ENCODE assay signal across 32 cellular contexts in genomic region chr9:130407916-130408659, GRCh38.
"Had no signal": no experiment of that assay in that cellular context is flagged by ENCODE, and none has a peak within 500 bp of the region (broad histone marks: within the 10 kb centered on the region; RNA-seq: fewer than 3 reads in every experiment).

No MANE protein-coding gene starts in this region.

- H3K27me3 ChIP-seq: MG63, SJSA1 had no signal

- ATAC-seq: activated CD8-positive, alpha-beta T cell treated with anti-CD3 and anti-CD28 coated beads for 36 hours; activated T-cell treated with anti-CD3 and anti-CD28 coated beads, Interleukin-2, amount 50 U/mL, for 72 hours; activated T-helper 17 cell treated with anti-CD3 and anti-CD28 coated beads, Interleukin-2, amount 50 U/mL, for 72 hours; Panc1 had no signal

- H3K4me1 Mint-ChIP-seq: activated CD4-positive, alpha-beta T cell treated with anti-CD3 and anti-CD28 coated beads, Interleukin-2, amount 10 ng/mL, durations not matched to agents 24 days and 14 days; activated naive CD8-positive, alpha-beta T cell treated with anti-CD3 and anti-CD28 coated beads for 36 hours; activated T-helper 17 cell treated with anti-CD3 and anti-CD28 coated beads, Interleukin-2, amount 50 U/mL, for 72 hours had no signal

- H3K9me3 Mint-ChIP-seq: activated CD4-positive, alpha-beta T cell treated with anti-CD3 and anti-CD28 coated beads, Interleukin-2, amount 10 ng/mL, durations not matched to agents 24 days and 14 days; activated CD8-positive, alpha-beta T cell treated with anti-CD3 and anti-CD28 coated beads for 36 hours; activated naive CD8-positive, alpha-beta T cell treated with anti-CD3 and anti-CD28 coated beads for 36 hours; activated T-cell treated with anti-CD3 and anti-CD28 coated beads, Interleukin-2, amount 50 U/mL, for 72 hours; activated T-helper 17 cell treated with anti-CD3 and anti-CD28 coated beads, Interleukin-2, amount 50 U/mL, for 72 hours; T-helper 1 cell treated with Interleukin-12 subunit alpha and Interleukin-12 subunit beta and Interleukin-4 antibody, amounts not matched to agents 30 μg/mL and 1 μg/mL, for 36 hours; T-helper 2 cell treated with Interferon-gamma antibody and Interleukin-4, amounts not matched to agents 5 μg/mL and 100 μg/mL, for 36 hours had no signal

- H3K36me3 ChIP-seq: MG63, SJSA1 had no signal

- H3K9ac ChIP-seq: SK-N-SH had no signal

- H3K4me3 ChIP-seq: MG63, SJSA1 had no signal

- FAIRE-seq: TTC549 had no signal

- H3K27me3 Mint-ChIP-seq: activated CD8-positive, alpha-beta T cell treated with anti-CD3 and anti-CD28 coated beads for 36 hours; activated naive CD8-positive, alpha-beta T cell treated with anti-CD3 and anti-CD28 coated beads for 36 hours had no signal

- H3K4me2 ChIP-seq: SK-N-SH had no signal

- H3K36me3 Mint-ChIP-seq: activated naive CD8-positive, alpha-beta T cell treated with anti-CD3 and anti-CD28 coated beads for 36 hours had no signal

- H3K9me3 ChIP-seq: MG63, SK-N-SH had no signal

- H3K9me2 ChIP-seq: SK-N-SH had no signal

- H3K27ac Mint-ChIP-seq: activated CD4-positive, alpha-beta T cell treated with anti-CD3 and anti-CD28 coated beads, Interleukin-2, amount 10 ng/mL, durations not matched to agents 24 days and 14 days; activated CD8-positive, alpha-beta T cell treated with anti-CD3 and anti-CD28 coated beads for 36 hours; activated naive CD8-positive, alpha-beta T cell treated with anti-CD3 and anti-CD28 coated beads for 36 hours; activated T-cell treated with anti-CD3 and anti-CD28 coated beads, Interleukin-2, amount 50 U/mL, for 72 hours; activated T-helper 17 cell treated with anti-CD3 and anti-CD28 coated beads, Interleukin-2, amount 50 U/mL, for 72 hours; T-helper 1 cell treated with Interleukin-12 subunit alpha and Interleukin-12 subunit beta and Interleukin-4 antibody, amounts not matched to agents 30 μg/mL and 1 μg/mL, for 36 hours; T-helper 2 cell treated with Interferon-gamma antibody and Interleukin-4, amounts not matched to agents 5 μg/mL and 100 μg/mL, for 36 hours had no signal

- H3K27ac ChIP-seq: SJSA1 had no signal

- H3K4me3 Mint-ChIP-seq: activated CD4-positive, alpha-beta T cell treated with anti-CD3 and anti-CD28 coated beads, Interleukin-2, amount 10 ng/mL, durations not matched to agents 24 days and 14 days; activated CD8-positive, alpha-beta T cell treated with anti-CD3 and anti-CD28 coated beads for 36 hours; activated naive CD8-positive, alpha-beta T cell treated with anti-CD3 and anti-CD28 coated beads for 36 hours; activated T-cell treated with anti-CD3 and anti-CD28 coated beads, Interleukin-2, amount 50 U/mL, for 72 hours; activated T-helper 17 cell treated with anti-CD3 and anti-CD28 coated beads, Interleukin-2, amount 50 U/mL, for 72 hours; T-helper 1 cell treated with Interleukin-12 subunit alpha and Interleukin-12 subunit beta and Interleukin-4 antibody, amounts not matched to agents 30 μg/mL and 1 μg/mL, for 36 hours; T-helper 2 cell treated with Interferon-gamma antibody and Interleukin-4, amounts not matched to agents 5 μg/mL and 100 μg/mL, for 36 hours had no signal

- DNase-seq: activated CD4-positive, alpha-beta T cell treated with anti-CD3 and anti-CD28 coated beads, Interleukin-2, amount 10 ng/mL, durations not matched to agents 24 days and 14 days; activated CD4-positive, alpha-beta T cell treated with anti-CD3 and anti-CD28 coated beads, Interleukin-2, amount 50 U/mL, for 4 hours; activated CD8-positive, alpha-beta T cell treated with anti-CD3 and anti-CD28 coated beads for 36 hours; activated effector memory CD4-positive, alpha-beta T cell treated with anti-CD3 and anti-CD28 coated beads, Interleukin-2, amount 50 U/mL, for 16 hours; activated naive CD4-positive, alpha-beta T cell; activated naive CD4-positive, alpha-beta T cell treated with anti-CD3 and anti-CD28 coated beads, Interleukin-2, amount 50 U/mL, for 16 hours; activated naive CD8-positive, alpha-beta T cell treated with anti-CD3 and anti-CD28 coated beads for 36 hours; activated T-cell treated with anti-CD3 and anti-CD28 coated beads, Interleukin-2, amount 50 U/mL, for 1 hour; activated T-cell treated with anti-CD3 and anti-CD28 coated beads, Interleukin-2, amount 50 U/mL, for 72 hours; amniotic stem cell; aorta; caudate nucleus; cerebellar nuclear complex; Kasumi-1; KG1; MG63; NCI-H1092; NCI-H1436 treated with DMSO at 0.1 percent for 48 hours; NCI-H187; NCI-H2029 treated with DMSO at 0.1 percent for 48 hours; NCI-H2107; NCI-H2171 treated with DMSO at 0.1 percent for 48 hours; NCI-H345; NCI-H524 treated with DMSO at 0.1 percent for 48 hours; SHP77 treated with DMSO at 0.1 percent for 48 hours; SK-N-SH had no signal
